ENCODE assay signal across 7 cellular contexts in genomic region chr18:35344736-35345459, GRCh38. TPM values are rescaled to one million over a fixed set of nuclear protein-coding genes. Genes with fewer than 3 reads are reported as not detected.
DNase-seq lines count a peak whose midpoint lies in the region; ATAC-seq and TF ChIP-seq lines count a peak whose summit lies in the region.

No MANE protein-coding gene starts in this region.

- peak overlapping the region; percentile 100 for H3K4me3 Mint-ChIP-seq in neural crest cell

- intact Hi-C loops in dorsolateral prefrontal cortex (cut with DNase I): loop anchor here (1.0 to 10.0 kb wide), 7 partner anchors 53 to 300 kb away; partner anchors contain the start of genes ZSCAN30 (in 2 of the 2), INO80C (in 1 of the 2), MAPRE2 (in 1 of the 2) and ZNF397 (in 1 of the 2)

- no peaks in the 10 kb centered on the region for H3K36me3 Mint-ChIP-seq in neural crest cell (ENCODE audit: low read depth)

- peak overlapping the region; percentile 99 for H3K27ac Mint-ChIP-seq in neural crest cell (ENCODE audit: unreplicated experiment)

- H3K27me3 Mint-ChIP-seq in neural crest cell (ENCODE audit: low read depth): no peaks in the 10 kb centered on the region

- DNase-seq in NCI-H2196 (lab: John Stamatoyannopoulos, UW; ENCODE audit: unreplicated experiment): peak; percentile 74
- peak in 4 of 10 donors; percentile 17 to 49 (median 31) for DNase-seq in dorsolateral prefrontal cortex
- DNase-seq in neural crest cell (ENCODE audit: low read depth, low spot score): no peak
- no peak for DNase-seq in dermis blood vessel endothelial cell
- no peak for DNase-seq in activated CD4-positive, CD25-positive, alpha-beta regulatory T cell treated with anti-CD3 and anti-CD28 coated beads, Interleukin-2, amount 50 U/mL, for 72 hours
- no peak for DNase-seq in putamen (ENCODE audit: low spot score)

- TF ChIP-seq CTCF in dorsolateral prefrontal cortex (IDR thresholded peaks at IDR 0.05 in 54 of 56, conservative IDR thresholded peaks at IDR 0.05 in 2 of 56; ENCODE audit: low read depth in 1 of 56, partially characterized antibody in 56 of 56) (no peak), neural crest cell (conservative IDR thresholded peaks at IDR 0.05) (no peak)

- peak overlapping the region; percentile 70 to 100 (median 94) for H3K4me3 ChIP-seq in dorsolateral prefrontal cortex

- ATAC-seq in GM18519 (IDR thresholded peaks at IDR 0.05; ENCODE audit: low FRiP score, unreplicated experiment): peak; percentile 13

- H3K27me3 ChIP-seq in dorsolateral prefrontal cortex: no peaks in the 10 kb centered on the region

- H3K27ac ChIP-seq in dorsolateral prefrontal cortex: peak overlapping the region; percentile 93 to 100 (median 100)

- peaks cover 36% of the 10 kb centered on the region for H3K4me1 Mint-ChIP-seq in neural crest cell

- H3K9me3 Mint-ChIP-seq in neural crest cell: no peaks in the 10 kb centered on the region

RNA-seq across cellular contexts. Expression of gene ZNF24, which starts 0.7 kb away (rescaled TPM):
- total RNA-seq in dorsolateral prefrontal cortex: 100 to 1,000 TPM in 2 of 120 experiments, 10 to 100 TPM in 118; 49.1 to 124 (median 68.9) TPM
- total RNA-seq in neural crest cell: 89.3 and 91.0 TPM in 2 replicates
- 37.9 and 50.7 TPM in 2 replicates for total RNA-seq in dermis blood vessel endothelial cell

RNA-seq across cellular contexts. Expression of gene ZNF396, which starts 32.2 kb away (rescaled TPM):
- total RNA-seq in dorsolateral prefrontal cortex (1 to 10 TPM; 1.5 to 6.7 (median 3.7) TPM), neural crest cell (2.9 and 3.6 TPM in 2 replicates), dermis blood vessel endothelial cell (0.51 and 0.79 TPM in 2 replicates)

RNA-seq across cellular contexts. Expression of gene ZSCAN30, which starts 54.9 kb away (rescaled TPM):
- total RNA-seq in dorsolateral prefrontal cortex (10 to 100 TPM; 17.0 to 49.2 (median 28.7) TPM), neural crest cell (14.6 and 15.4 TPM in 2 replicates), dermis blood vessel endothelial cell (14.0 and 16.8 TPM in 2 replicates)
